Comparison of ENCODE assay signal across 1 cellular context in the genomic region with DNA sequence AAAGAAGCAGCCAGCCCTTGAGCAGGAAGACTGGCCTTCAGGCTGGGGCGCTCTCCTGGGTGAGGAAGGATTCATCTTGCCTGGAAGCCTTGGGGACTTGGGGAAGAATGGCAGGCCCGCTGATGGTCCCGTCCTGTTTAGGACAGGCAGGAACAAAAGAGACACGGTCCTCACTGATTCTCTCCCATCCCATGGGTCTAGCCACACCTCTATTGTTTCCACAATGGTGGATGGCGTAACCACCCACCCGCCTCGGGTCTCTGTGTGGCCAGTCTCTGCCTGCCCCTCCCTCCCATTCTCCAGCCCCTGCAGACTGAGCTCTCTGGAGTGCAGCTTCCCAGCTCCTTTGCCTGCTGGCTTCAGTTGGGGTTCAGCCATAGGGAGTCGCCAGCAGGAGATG.
TF ChIP-seq lines count a peak whose summit lies in the region.

No MANE protein-coding gene starts in this region.

TF ChIP-seq in GM23338, 12 proteins besides CTCF, POLR2A, EP300 and RAD21 (continued from another document):
- no peak for TF ChIP-seq REST (IDR thresholded peaks at IDR 0.05; ENCODE audit: unreplicated experiment)
- no peak for TF ChIP-seq STAT1 (IDR thresholded peaks at IDR 0.05; ENCODE audit: unreplicated experiment)
- TF ChIP-seq ZNF462 (CRISPR knock-in tag; IDR thresholded peaks at IDR 0.05): no peak
- TF ChIP-seq EZH2phosphoT487 (IDR thresholded peaks at IDR 0.05; ENCODE audit: unreplicated experiment): no peak
- no peak for TF ChIP-seq ZNF114 (CRISPR knock-in tag; IDR thresholded peaks at IDR 0.05)
- no peak for TF ChIP-seq EZH2 (IDR thresholded peaks at IDR 0.05; ENCODE audit: low read depth, unreplicated experiment)
- no peak for TF ChIP-seq ZNF331 (CRISPR knock-in tag; IDR thresholded peaks at IDR 0.05; ENCODE audit: low read depth)
